ENCODE assay signal across 1 cellular context in the genomic region with DNA sequence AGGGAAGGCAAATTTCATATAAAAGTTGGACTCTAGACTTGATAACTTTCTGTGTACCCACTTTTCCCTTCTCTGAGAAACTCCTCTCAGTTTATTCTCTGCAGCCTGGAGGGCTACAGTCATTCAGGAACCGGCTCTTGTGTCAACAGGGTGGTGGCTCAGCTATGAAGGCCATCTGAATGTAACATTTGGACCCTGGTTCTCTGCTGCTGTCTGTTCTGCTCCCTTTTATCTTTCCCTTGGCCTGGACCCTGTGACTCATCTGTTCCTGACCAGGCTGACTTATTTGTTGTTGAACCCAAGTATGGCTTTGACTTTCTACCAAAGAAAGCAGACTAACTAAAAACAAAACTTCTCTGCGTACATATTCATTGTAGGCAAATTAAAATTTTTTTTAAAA.
A peak's percentile ranks its signal among the peaks of the same experiment; 100 is the strongest.
TF ChIP-seq lines count a peak whose summit lies in the region.

No MANE protein-coding gene starts in this region.

TF ChIP-seq in HepG2, 621 proteins besides CTCF, POLR2A, EP300 and RAD21 (continued from another document and continues in another):
- TF ChIP-seq, protein P1, sequence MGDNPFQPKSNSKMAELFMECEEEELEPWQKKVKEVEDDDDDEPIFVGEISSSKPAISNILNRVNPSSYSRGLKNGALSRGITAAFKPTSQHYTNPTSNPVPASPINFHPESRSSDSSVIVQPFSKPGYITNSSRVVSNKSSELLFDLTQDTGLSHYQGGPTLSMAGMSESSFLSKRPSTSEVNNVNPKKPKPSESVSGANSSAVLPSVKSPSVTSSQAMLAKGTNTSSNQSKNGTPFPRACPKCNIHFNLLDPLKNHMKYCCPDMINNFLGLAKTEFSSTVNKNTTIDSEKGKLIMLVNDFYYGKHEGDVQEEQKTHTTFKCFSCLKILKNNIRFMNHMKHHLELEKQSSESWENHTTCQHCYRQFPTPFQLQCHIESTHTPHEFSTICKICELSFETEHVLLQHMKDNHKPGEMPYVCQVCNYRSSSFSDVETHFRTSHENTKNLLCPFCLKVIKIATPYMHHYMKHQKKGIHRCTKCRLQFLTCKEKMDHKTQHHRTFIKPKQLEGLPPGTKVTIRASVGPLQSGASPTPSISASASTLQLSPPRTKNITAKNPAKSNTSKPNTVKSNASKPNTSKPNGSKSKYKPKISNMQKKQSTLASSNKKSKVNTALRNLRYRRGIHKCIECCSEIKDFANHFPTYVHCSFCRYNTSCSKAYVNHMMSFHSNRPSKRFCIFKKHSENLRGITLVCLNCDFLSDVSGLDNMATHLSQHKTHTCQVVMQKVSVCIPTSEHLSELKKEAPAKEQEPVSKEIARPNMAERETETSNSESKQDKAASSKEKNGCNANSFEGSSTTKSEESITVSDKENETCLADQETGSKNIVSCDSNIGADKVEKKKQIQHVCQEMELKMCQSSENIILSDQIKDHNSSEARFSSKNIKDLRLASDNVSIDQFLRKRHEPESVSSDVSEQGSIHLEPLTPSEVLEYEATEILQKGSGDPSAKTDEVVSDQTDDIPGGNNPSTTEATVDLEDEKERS (CRISPR knock-in tag; IDR thresholded peaks at IDR 0.05): peak; percentile 94; the same call in 1 of the 2 replicates
- TF ChIP-seq POLR2G (IDR thresholded peaks at IDR 0.05; ENCODE audit: low read depth, low read length): no peak
- peak; percentile 85 for TF ChIP-seq NCOA2 (CRISPR knock-in tag; IDR thresholded peaks at IDR 0.05)
- 0 out of 2 replicates have a peak, but pooled peaks have one; percentile 43 for TF ChIP-seq MEIS2 (CRISPR knock-in tag; IDR thresholded peaks at IDR 0.05)
- TF ChIP-seq, protein P2, sequence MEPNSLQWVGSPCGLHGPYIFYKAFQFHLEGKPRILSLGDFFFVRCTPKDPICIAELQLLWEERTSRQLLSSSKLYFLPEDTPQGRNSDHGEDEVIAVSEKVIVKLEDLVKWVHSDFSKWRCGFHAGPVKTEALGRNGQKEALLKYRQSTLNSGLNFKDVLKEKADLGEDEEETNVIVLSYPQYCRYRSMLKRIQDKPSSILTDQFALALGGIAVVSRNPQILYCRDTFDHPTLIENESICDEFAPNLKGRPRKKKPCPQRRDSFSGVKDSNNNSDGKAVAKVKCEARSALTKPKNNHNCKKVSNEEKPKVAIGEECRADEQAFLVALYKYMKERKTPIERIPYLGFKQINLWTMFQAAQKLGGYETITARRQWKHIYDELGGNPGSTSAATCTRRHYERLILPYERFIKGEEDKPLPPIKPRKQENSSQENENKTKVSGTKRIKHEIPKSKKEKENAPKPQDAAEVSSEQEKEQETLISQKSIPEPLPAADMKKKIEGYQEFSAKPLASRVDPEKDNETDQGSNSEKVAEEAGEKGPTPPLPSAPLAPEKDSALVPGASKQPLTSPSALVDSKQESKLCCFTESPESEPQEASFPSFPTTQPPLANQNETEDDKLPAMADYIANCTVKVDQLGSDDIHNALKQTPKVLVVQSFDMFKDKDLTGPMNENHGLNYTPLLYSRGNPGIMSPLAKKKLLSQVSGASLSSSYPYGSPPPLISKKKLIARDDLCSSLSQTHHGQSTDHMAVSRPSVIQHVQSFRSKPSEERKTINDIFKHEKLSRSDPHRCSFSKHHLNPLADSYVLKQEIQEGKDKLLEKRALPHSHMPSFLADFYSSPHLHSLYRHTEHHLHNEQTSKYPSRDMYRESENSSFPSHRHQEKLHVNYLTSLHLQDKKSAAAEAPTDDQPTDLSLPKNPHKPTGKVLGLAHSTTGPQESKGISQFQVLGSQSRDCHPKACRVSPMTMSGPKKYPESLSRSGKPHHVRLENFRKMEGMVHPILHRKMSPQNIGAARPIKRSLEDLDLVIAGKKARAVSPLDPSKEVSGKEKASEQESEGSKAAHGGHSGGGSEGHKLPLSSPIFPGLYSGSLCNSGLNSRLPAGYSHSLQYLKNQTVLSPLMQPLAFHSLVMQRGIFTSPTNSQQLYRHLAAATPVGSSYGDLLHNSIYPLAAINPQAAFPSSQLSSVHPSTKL (CRISPR knock-in tag; IDR thresholded peaks at IDR 0.05): peak; percentile 95
- TF ChIP-seq ZNF256 (CRISPR knock-in tag; conservative IDR thresholded peaks at IDR 0.05): no peak
- TF ChIP-seq ZNF746 (CRISPR knock-in tag; IDR thresholded peaks at IDR 0.05): no peak
- TF ChIP-seq KAT7 (CRISPR knock-in tag; IDR thresholded peaks at IDR 0.05; ENCODE audit: borderline replicate concordance): no peak
- no peak for TF ChIP-seq ZBTB38 (CRISPR knock-in tag; IDR thresholded peaks at IDR 0.05)
- no peak for TF ChIP-seq ZNF720 (CRISPR knock-in tag; IDR thresholded peaks at IDR 0.05)
- no peak for TF ChIP-seq ZNF367 (CRISPR knock-in tag; IDR thresholded peaks at IDR 0.05; ENCODE audit: borderline replicate concordance)
- TF ChIP-seq JUND (CRISPR knock-in tag; IDR thresholded peaks at IDR 0.05): peak; percentile 94
- TF ChIP-seq, protein P3, sequence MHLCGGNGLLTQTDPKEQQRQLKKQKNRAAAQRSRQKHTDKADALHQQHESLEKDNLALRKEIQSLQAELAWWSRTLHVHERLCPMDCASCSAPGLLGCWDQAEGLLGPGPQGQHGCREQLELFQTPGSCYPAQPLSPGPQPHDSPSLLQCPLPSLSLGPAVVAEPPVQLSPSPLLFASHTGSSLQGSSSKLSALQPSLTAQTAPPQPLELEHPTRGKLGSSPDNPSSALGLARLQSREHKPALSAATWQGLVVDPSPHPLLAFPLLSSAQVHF (CRISPR knock-in tag; IDR thresholded peaks at IDR 0.05): no peak
- TF ChIP-seq PRMT3 (CRISPR knock-in tag; IDR thresholded peaks at IDR 0.05; ENCODE audit: borderline replicate concordance, low read depth): no peak
- TF ChIP-seq, protein P4, sequence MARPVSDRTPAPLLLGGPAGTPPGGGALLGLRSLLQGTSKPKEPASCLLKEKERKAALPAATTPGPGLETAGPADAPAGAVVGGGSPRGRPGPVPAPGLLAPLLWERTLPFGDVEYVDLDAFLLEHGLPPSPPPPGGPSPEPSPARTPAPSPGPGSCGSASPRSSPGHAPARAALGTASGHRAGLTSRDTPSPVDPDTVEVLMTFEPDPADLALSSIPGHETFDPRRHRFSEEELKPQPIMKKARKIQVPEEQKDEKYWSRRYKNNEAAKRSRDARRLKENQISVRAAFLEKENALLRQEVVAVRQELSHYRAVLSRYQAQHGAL (CRISPR knock-in tag; IDR thresholded peaks at IDR 0.05; ENCODE audit: not compliant biosample characterization): no peak
- TF ChIP-seq, protein P5, sequence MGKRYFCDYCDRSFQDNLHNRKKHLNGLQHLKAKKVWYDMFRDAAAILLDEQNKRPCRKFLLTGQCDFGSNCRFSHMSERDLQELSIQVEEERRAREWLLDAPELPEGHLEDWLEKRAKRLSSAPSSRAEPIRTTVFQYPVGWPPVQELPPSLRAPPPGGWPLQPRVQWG (CRISPR knock-in tag; IDR thresholded peaks at IDR 0.05; ENCODE audit: borderline replicate concordance, low read depth): no peak
- no peak for TF ChIP-seq RBAK (CRISPR knock-in tag; IDR thresholded peaks at IDR 0.05)
- no peak for TF ChIP-seq ZNF10 (CRISPR knock-in tag; IDR thresholded peaks at IDR 0.05; ENCODE audit: borderline replicate concordance, low read depth)
- no peak for TF ChIP-seq ZNF761 (CRISPR knock-in tag; conservative IDR thresholded peaks at IDR 0.05)
- TF ChIP-seq POLR2AphosphoS2 (IDR thresholded peaks at IDR 0.05; ENCODE audit: low read depth, low read length): no peak
- TF ChIP-seq NFE2L1 (CRISPR knock-in tag; IDR thresholded peaks at IDR 0.05; ENCODE audit: borderline replicate concordance): no peak
- TF ChIP-seq ZSCAN31 (CRISPR knock-in tag; IDR thresholded peaks at IDR 0.05; ENCODE audit: low read depth): no peak
- TF ChIP-seq, protein P6, sequence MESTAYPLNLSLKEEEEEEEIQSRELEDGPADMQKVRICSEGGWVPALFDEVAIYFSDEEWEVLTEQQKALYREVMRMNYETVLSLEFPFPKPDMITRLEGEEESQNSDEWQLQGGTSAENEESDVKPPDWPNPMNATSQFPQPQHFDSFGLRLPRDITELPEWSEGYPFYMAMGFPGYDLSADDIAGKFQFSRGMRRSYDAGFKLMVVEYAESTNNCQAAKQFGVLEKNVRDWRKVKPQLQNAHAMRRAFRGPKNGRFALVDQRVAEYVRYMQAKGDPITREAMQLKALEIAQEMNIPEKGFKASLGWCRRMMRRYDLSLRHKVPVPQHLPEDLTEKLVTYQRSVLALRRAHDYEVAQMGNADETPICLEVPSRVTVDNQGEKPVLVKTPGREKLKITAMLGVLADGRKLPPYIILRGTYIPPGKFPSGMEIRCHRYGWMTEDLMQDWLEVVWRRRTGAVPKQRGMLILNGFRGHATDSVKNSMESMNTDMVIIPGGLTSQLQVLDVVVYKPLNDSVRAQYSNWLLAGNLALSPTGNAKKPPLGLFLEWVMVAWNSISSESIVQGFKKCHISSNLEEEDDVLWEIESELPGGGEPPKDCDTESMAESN (CRISPR knock-in tag; conservative IDR thresholded peaks at IDR 0.05): no peak
- TF ChIP-seq, protein P7, sequence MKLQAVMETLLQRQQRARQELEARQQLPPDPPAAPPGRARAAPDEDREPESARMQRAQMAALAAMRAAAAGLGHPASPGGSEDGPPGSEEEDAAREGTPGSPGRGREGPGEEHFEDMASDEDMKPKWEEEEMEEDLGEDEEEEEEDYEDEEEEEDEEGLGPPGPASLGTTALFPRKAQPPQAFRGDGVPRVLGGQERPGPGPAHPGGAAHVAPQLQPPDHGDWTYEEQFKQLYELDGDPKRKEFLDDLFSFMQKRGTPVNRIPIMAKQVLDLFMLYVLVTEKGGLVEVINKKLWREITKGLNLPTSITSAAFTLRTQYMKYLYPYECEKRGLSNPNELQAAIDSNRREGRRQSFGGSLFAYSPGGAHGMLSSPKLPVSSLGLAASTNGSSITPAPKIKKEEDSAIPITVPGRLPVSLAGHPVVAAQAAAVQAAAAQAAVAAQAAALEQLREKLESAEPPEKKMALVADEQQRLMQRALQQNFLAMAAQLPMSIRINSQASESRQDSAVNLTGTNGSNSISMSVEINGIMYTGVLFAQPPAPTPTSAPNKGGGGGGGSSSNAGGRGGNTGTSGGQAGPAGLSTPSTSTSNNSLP (IDR thresholded peaks at IDR 0.05; ENCODE audit: low read depth, low read length): peak; percentile 77; the same call in 1 of the 2 replicates
- TF ChIP-seq ZNF337 (CRISPR knock-in tag; IDR thresholded peaks at IDR 0.05; ENCODE audit: borderline replicate concordance, low read depth): 0 out of 2 replicates have a peak, but pooled peaks have one; percentile 49
- TF ChIP-seq, protein P8, sequence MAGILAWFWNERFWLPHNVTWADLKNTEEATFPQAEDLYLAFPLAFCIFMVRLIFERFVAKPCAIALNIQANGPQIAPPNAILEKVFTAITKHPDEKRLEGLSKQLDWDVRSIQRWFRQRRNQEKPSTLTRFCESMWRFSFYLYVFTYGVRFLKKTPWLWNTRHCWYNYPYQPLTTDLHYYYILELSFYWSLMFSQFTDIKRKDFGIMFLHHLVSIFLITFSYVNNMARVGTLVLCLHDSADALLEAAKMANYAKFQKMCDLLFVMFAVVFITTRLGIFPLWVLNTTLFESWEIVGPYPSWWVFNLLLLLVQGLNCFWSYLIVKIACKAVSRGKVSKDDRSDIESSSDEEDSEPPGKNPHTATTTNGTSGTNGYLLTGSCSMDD (CRISPR knock-in tag; IDR thresholded peaks at IDR 0.05): no peak
- TF ChIP-seq SSRP1 (CRISPR knock-in tag; IDR thresholded peaks at IDR 0.05): no peak
- peak; percentile 82; the same call in 1 of the 2 replicates for TF ChIP-seq CBX5 (CRISPR knock-in tag; IDR thresholded peaks at IDR 0.05; ENCODE audit: borderline replicate concordance)
- TF ChIP-seq ELF1 (CRISPR knock-in tag; IDR thresholded peaks at IDR 0.05): peak; percentile 35; the same call in 1 of the 2 replicates
- no peak for TF ChIP-seq ESRRA (CRISPR knock-in tag; IDR thresholded peaks at IDR 0.05; ENCODE audit: low read depth)
- TF ChIP-seq, protein P9, sequence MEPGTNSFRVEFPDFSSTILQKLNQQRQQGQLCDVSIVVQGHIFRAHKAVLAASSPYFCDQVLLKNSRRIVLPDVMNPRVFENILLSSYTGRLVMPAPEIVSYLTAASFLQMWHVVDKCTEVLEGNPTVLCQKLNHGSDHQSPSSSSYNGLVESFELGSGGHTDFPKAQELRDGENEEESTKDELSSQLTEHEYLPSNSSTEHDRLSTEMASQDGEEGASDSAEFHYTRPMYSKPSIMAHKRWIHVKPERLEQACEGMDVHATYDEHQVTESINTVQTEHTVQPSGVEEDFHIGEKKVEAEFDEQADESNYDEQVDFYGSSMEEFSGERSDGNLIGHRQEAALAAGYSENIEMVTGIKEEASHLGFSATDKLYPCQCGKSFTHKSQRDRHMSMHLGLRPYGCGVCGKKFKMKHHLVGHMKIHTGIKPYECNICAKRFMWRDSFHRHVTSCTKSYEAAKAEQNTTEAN (CRISPR knock-in tag; conservative IDR thresholded peaks at IDR 0.05): 0 out of 2 replicates have a peak, but pooled peaks have one; percentile 42
- TF ChIP-seq, protein P10, sequence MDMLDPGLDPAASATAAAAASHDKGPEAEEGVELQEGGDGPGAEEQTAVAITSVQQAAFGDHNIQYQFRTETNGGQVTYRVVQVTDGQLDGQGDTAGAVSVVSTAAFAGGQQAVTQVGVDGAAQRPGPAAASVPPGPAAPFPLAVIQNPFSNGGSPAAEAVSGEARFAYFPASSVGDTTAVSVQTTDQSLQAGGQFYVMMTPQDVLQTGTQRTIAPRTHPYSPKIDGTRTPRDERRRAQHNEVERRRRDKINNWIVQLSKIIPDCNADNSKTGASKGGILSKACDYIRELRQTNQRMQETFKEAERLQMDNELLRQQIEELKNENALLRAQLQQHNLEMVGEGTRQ (IDR thresholded peaks at IDR 0.05; ENCODE audit: low read depth, low read length): no peak
- TF ChIP-seq, protein P10 (CRISPR knock-in tag; IDR thresholded peaks at IDR 0.05; ENCODE audit: borderline replicate concordance): no peak
- no peak for TF ChIP-seq HNRNPH1 (optimal IDR thresholded peaks at IDR 0.05; ENCODE audit: low read depth, low read length)
- no peak for TF ChIP-seq ZNF468 (CRISPR knock-in tag; IDR thresholded peaks at IDR 0.05)
- TF ChIP-seq, protein P11, sequence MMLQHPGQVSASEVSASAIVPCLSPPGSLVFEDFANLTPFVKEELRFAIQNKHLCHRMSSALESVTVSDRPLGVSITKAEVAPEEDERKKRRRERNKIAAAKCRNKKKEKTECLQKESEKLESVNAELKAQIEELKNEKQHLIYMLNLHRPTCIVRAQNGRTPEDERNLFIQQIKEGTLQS (CRISPR knock-in tag; IDR thresholded peaks at IDR 0.05): peak; percentile 90
- no peak for TF ChIP-seq DR1 (CRISPR knock-in tag; IDR thresholded peaks at IDR 0.05)
- peak; percentile 36; the same call in 1 of the 2 replicates for TF ChIP-seq ZNF556 (CRISPR knock-in tag; IDR thresholded peaks at IDR 0.05; ENCODE audit: borderline replicate concordance)
- TF ChIP-seq TSC22D2 (CRISPR knock-in tag; IDR thresholded peaks at IDR 0.05; ENCODE audit: borderline replicate concordance): no peak
- TF ChIP-seq SIN3A (IDR thresholded peaks at IDR 0.05; ENCODE audit: borderline replicate concordance, low read depth, low read length): no peak
- TF ChIP-seq ZFP1 (CRISPR knock-in tag; IDR thresholded peaks at IDR 0.05): peak; percentile 71; the same call in 1 of the 2 replicates
